15 cellular contexts compared by ENCODE assay signal in the genomic region with DNA sequence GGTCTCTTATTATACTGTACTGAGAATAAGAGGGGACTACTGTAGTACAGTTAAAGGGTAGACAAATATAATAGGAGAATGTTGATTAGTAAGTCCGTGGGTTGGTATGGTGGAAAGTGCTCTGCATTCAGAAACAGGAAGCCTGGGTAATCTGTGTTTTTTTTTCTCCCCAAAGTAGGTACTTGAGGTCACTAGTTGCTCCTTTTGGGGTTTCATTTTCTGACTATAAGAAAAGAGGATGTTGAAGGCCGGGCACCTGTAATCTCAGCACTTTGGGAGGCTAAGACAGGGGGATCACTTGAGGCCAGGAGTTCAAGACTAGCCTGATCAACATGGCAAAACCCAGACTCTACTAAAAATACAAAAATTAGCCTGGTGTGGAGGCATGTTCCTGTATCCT.
A peak's percentile ranks its signal among the peaks of the same experiment; 100 is the strongest.
DNase-seq lines count a peak whose midpoint lies in the region; ATAC-seq lines count a peak whose summit lies in the region.
"Had no signal": no experiment of that assay in that cellular context is flagged by ENCODE, and none has a peak within 500 bp of the region (broad histone marks: within the 10 kb centered on the region; RNA-seq: fewer than 3 reads in every experiment).

No MANE protein-coding gene starts in this region.

- H3K4me3 Mint-ChIP-seq in stimulated activated naive CD8-positive, alpha-beta T cell treated with anti-CD3 and anti-CD28 coated beads, Interleukin-15, amount 100 ng/mL, for 72 hours: no peak overlapping the region

- ATAC-seq in HG02571 (IDR thresholded peaks at IDR 0.05; ENCODE audit: unreplicated experiment) (peak; percentile 67), HG03469 (IDR thresholded peaks at IDR 0.05; ENCODE audit: unreplicated experiment) (peak; percentile 70)
- peak; percentile 72 for ATAC-seq in stimulated activated naive CD8-positive, alpha-beta T cell treated with anti-CD3 and anti-CD28 coated beads, Interleukin-15, amount 100 ng/mL, for 72 hours
- ATAC-seq: lower lobe of right lung, pancreas had no signal

- no peaks in the 10 kb centered on the region for H3K9me3 Mint-ChIP-seq in stimulated activated naive CD8-positive, alpha-beta T cell treated with anti-CD3 and anti-CD28 coated beads, Interleukin-15, amount 100 ng/mL, for 72 hours

- no peaks in the 10 kb centered on the region for H3K27me3 Mint-ChIP-seq in stimulated activated naive CD8-positive, alpha-beta T cell treated with anti-CD3 and anti-CD28 coated beads, Interleukin-15, amount 100 ng/mL, for 72 hours

- H3K27ac Mint-ChIP-seq in stimulated activated naive CD8-positive, alpha-beta T cell treated with anti-CD3 and anti-CD28 coated beads, Interleukin-15, amount 100 ng/mL, for 72 hours: peak overlapping the region in 1 of 2 donors; percentile 37

- DNase-seq in stimulated activated CD4-positive, alpha-beta T cell treated with anti-CD3 and anti-CD28 coated beads, Interleukin-15, amount 100 ng/mL, for 24 hours: peak; percentile 4
- no peak for DNase-seq in stimulated activated CD4-positive, alpha-beta T cell treated with anti-CD3 and anti-CD28 coated beads, Interleukin-1b, Interleukin-23, amount 100 ng/mL, for 48 hours
- peak in 1 of 2 donors; percentile 32 for DNase-seq in stimulated activated naive CD8-positive, alpha-beta T cell treated with anti-CD3 and anti-CD28 coated beads, Interleukin-15, amount 100 ng/mL, for 72 hours
- no peak for DNase-seq in HuH-7.5 (ENCODE audit: low spot score)
- no peak for DNase-seq in 8988T
- DNase-seq in SIG-M5 treated with dmso at 0.1 percent for 504 hours (lab: John Stamatoyannopoulos, UW; ENCODE audit: unreplicated experiment): no peak
- DNase-seq: activated CD4-positive, alpha-beta T cell treated with anti-CD3 and anti-CD28 coated beads for 4 hours; KBM-7; lower lobe of right lung; pancreas; SJCRH30; stimulated activated CD4-positive, alpha-beta T cell treated with anti-CD3 and anti-CD28 coated beads, Interleukin-4, amount 100 ng/mL, for 24 hours; thyroid gland had no signal

- H3K4me1 Mint-ChIP-seq in stimulated activated naive CD8-positive, alpha-beta T cell treated with anti-CD3 and anti-CD28 coated beads, Interleukin-15, amount 100 ng/mL, for 72 hours: peaks cover 15% of the 10 kb centered on the region
